Comparison of ENCODE assay signal across 29 cellular contexts in the genomic region with DNA sequence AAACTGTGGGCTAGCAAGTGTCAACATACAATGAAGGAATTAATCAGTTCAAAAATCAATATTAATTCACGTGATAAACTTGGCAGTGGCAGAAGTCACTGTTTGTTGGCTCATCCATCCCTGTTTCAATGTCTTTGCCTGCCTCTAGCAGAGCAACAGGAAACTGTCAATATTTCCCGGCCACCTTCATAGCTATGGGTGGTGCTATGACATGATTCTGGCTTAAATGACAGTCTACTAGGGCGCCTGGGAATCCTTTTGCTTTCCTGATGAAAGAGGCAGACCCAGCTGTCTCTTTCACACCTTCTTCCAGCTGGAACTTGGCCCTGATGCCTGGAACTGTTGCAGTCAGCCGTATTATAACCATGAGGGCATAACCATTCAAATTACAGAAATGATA.
DNase-seq lines count a peak whose midpoint lies in the region; FAIRE-seq and TF ChIP-seq lines count a peak whose summit lies in the region.
"Had no signal": no experiment of that assay in that cellular context is flagged by ENCODE, and none has a peak within 500 bp of the region (broad histone marks: within the 10 kb centered on the region; RNA-seq: fewer than 3 reads in every experiment).

No MANE protein-coding gene starts in this region.

- H3K4me2 ChIP-seq in keratinocyte (ENCODE audit: control insufficient read depth, extremely low read depth, insufficient read depth, low read depth, low read length), result no peak overlapping the region
- H3K4me2 ChIP-seq: SK-N-SH had no signal

- no peak overlapping the region for H3K27ac ChIP-seq in keratinocyte (ENCODE audit: control insufficient read depth, insufficient read depth, low read length)
- no peak overlapping the region for H3K27ac ChIP-seq in tibial artery
- H3K27ac ChIP-seq: coronary artery, epithelial cell of prostate, pancreas, thoracic aorta had no signal

- H3K4me3 ChIP-seq in keratinocyte (ENCODE audit: control insufficient read depth in 2 of 3, extremely low read depth in 1 of 3, insufficient read depth in 2 of 3, low read depth in 1 of 3, low read length in 3 of 3) (no peak overlapping the region), tibial artery (no peak overlapping the region)
- H3K4me3 ChIP-seq: coronary artery, pancreas, thoracic aorta had no signal

- H4K20me1 ChIP-seq in keratinocyte (ENCODE audit: control insufficient read depth, extremely low read depth, insufficient read depth, low read length), result no peaks in the 10 kb centered on the region

- intact Hi-C loops in tibial artery (cut with DNase I; ENCODE audit: low total_unique reads), result no loop called here

- dilution Hi-C loops in keratinocyte (cut with MboI; ENCODE audit: extremely low pct_ligation_motif_present, low sequenced_read_pairs), result no loop called here

- no peaks in the 10 kb centered on the region for H3K36me3 ChIP-seq in keratinocyte (ENCODE audit: control insufficient read depth in 2 of 2, extremely low read depth in 1 of 2, insufficient read depth in 2 of 2, low read length in 2 of 2)
- no peaks in the 10 kb centered on the region for H3K36me3 ChIP-seq in tibial artery
- H3K36me3 ChIP-seq: pancreas, thoracic aorta had no signal

- no peak for TF ChIP-seq CTCF in keratinocyte (optimal IDR thresholded peaks at IDR 0.05 in 1 of 3, IDR thresholded peaks at IDR 0.05 in 1 of 3, conservative IDR thresholded peaks at IDR 0.05 in 1 of 3; ENCODE audit: extremely low read depth in 1 of 3, insufficient read depth in 2 of 3, low read length in 3 of 3)
- TF ChIP-seq CTCF in tibial artery (IDR thresholded peaks at IDR 0.05), result no peak

- FAIRE-seq in keratinocyte (lab: Jason Lieb, UNC), result no peak
- FAIRE-seq: pancreas, urothelium cell line had no signal

- peak overlapping the region; percentile 12 for H2AFZ ChIP-seq in keratinocyte (ENCODE audit: control insufficient read depth, low read length)

- DNase-seq in SHP77 (lab: John Stamatoyannopoulos, UW), result peak; percentile 28 to 55
- DNase-seq in SHP77 treated with DMSO at 0.1 percent for 48 hours (lab: John Stamatoyannopoulos, UW), result no peak
- DNase-seq in NCI-H2171 treated with DMSO at 0.1 percent for 48 hours (lab: John Stamatoyannopoulos, UW), result peak; percentile 67
- no peak for DNase-seq in keratinocyte (ENCODE audit: low read depth, low spot score)
- no peak for DNase-seq in stimulated activated naive CD4-positive, alpha-beta T cell (lab: John Stamatoyannopoulos, UW)
- no peak for DNase-seq in activated CD8-positive, alpha-beta memory T cell treated with anti-CD3 and anti-CD28 coated beads for 24 hours
- no peak for DNase-seq in tibial artery
- DNase-seq: activated B cell treated with CpG ODN at 0.5 μM for 24 hours; activated CD4-positive, alpha-beta T cell treated with anti-CD3 and anti-CD28 coated beads, Interleukin-2, amount 50 U/mL, for 1 hour; activated CD8-positive, alpha-beta memory T cell treated with anti-CD3 and anti-CD28 coated beads, Interleukin-2, amount 10 ng/mL, durations not matched to agents 7 days and 5 days; activated T-cell treated with anti-CD3 and anti-CD28 coated beads, Interleukin-2, amount 50 U/mL, for 48 hours; caudate nucleus; DMS79 treated with DMSO at 0.1 percent for 48 hours; effector CD8-positive, alpha-beta T cell; GF-D8; HCEC 1CT; hypothalamus; Kasumi-1; left cardiac atrium; NCI-H1417 treated with DMSO at 0.1 percent for 48 hours; NCI-H82; pancreas; SK-N-SH; stimulated activated CD4-positive, alpha-beta T cell treated with anti-CD3 and anti-CD28 coated beads, Interleukin-1b, Interleukin-23, amount 100 ng/mL, for 48 hours; stimulated activated naive CD8-positive, alpha-beta T cell treated with anti-CD3 and anti-CD28 coated beads, Interleukin-15, amount 100 ng/mL, for 72 hours had no signal

- H3K27me3 ChIP-seq in keratinocyte (ENCODE audit: control insufficient read depth, extremely low read depth, insufficient read depth, low read length), result no peaks in the 10 kb centered on the region
- no peaks in the 10 kb centered on the region for H3K27me3 ChIP-seq in tibial artery
- H3K27me3 ChIP-seq: pancreas had no signal

- H3K9ac ChIP-seq in keratinocyte (ENCODE audit: control insufficient read depth, extremely low read depth, insufficient read depth, low read length), result no peak overlapping the region
- H3K9ac ChIP-seq: SK-N-SH had no signal

- H3K9me3 ChIP-seq in keratinocyte (ENCODE audit: control insufficient read depth, low read depth, low read length) (no peaks in the 10 kb centered on the region), tibial artery (no peaks in the 10 kb centered on the region)
- H3K9me3 ChIP-seq: pancreas, SK-N-SH, thoracic aorta had no signal

- no peaks in the 10 kb centered on the region for H3K79me2 ChIP-seq in keratinocyte (ENCODE audit: control insufficient read depth, insufficient read depth, low read length)

- no peaks in the 10 kb centered on the region for H3K9me1 ChIP-seq in keratinocyte (ENCODE audit: control insufficient read depth, extremely low read depth, insufficient read depth, low read length)

- H3K4me1 ChIP-seq in keratinocyte (ENCODE audit: control insufficient read depth, extremely low read depth, insufficient read depth, low read length) (peaks cover 8% of the 10 kb centered on the region), tibial artery (peaks cover 0 to 9% (median 0%) of the 10 kb centered on the region in 4 donors)

Comparison
In these comparisons a context has a peak if more than half of its experiments do, and no peak if none do; other contexts are left out.
1. DNase-seq: peak in SHP77 (2 of 2) and NCI-H2171 treated with DMSO at 0.1 percent for 48 hours (single experiment); none in SHP77 treated with DMSO at 0.1 percent for 48 hours (single experiment), keratinocyte (single experiment), stimulated activated naive CD4-positive, alpha-beta T cell (0 of 6), activated CD8-positive, alpha-beta memory T cell treated with anti-CD3 and anti-CD28 coated beads for 24 hours (single experiment) and tibial artery (0 of 2).